ENCODE assay signal across 1 cellular context in genomic region chr1:41661428-41662060, GRCh38.
TF ChIP-seq lines count a peak whose summit lies in the region.

No MANE protein-coding gene starts in this region.

TF ChIP-seq in GM12878, 131 proteins besides CTCF, POLR2A, EP300 and RAD21 (continued from another document):
- TF ChIP-seq ZNF687 (IDR thresholded peaks at IDR 0.05) = peak; percentile 19; the same call in 1 of the 2 replicates
- peak; percentile 77 for TF ChIP-seq HDAC6 (IDR thresholded peaks at IDR 0.05; ENCODE audit: unreplicated experiment)
- TF ChIP-seq KLF5 (IDR thresholded peaks at IDR 0.05; ENCODE audit: partially characterized antibody) = peak; percentile 36
- peak; percentile 32 for TF ChIP-seq IKZF1 (conservative IDR thresholded peaks at IDR 0.05)
- 0 out of 2 replicates have a peak, but pooled peaks have one; percentile 14 for TF ChIP-seq CHD2 (IDR thresholded peaks at IDR 0.05; ENCODE audit: borderline replicate concordance, low read depth, low read length)
- no peak for TF ChIP-seq KAT2A (conservative IDR thresholded peaks at IDR 0.05; ENCODE audit: control insufficient read depth, low read depth, low read length)
- TF ChIP-seq MTA3 (IDR thresholded peaks at IDR 0.05; ENCODE audit: borderline replicate concordance, low read length) = no peak
- TF ChIP-seq CBFB (IDR thresholded peaks at IDR 0.05; ENCODE audit: low read depth) = no peak
TF ChIP-seq in GM12878: peak in this region for 13.
